Comparison of ENCODE assay signal across 2 cellular contexts in the genomic region with DNA sequence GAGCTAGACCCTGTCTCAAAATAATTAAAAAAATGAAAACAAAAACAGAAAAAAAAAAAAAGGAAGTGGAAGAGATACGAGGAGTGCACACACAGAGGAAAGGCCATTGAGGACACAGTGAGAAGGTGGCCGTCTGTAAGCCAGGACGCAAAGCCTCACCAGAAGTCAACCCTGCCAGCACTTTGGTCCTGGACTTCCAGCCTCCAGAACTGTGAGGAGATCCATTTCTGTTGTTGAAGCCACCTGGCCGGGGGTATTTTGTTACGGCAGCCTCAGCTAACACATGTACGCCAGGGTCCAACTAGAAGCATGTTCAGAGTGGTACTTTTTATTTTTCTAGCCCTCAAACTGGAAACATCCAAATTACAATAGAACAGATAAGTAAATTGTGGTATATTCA.
TF ChIP-seq lines count a peak whose summit lies in the region.

No MANE protein-coding gene starts in this region.

TF ChIP-seq in GM12891, 5 proteins besides CTCF, POLR2A, EP300 and RAD21:
- TF ChIP-seq SPI1 (IDR thresholded peaks at IDR 0.05; ENCODE audit: low read depth, low read length) (peak; percentile 49), TAF1 (IDR thresholded peaks at IDR 0.05; ENCODE audit: low read depth, low read length) (no peak)

TF ChIP-seq in K562, 482 proteins besides CTCF, POLR2A, EP300 and RAD21:
- TF ChIP-seq ZKSCAN3 (CRISPR knock-in tag; IDR thresholded peaks at IDR 0.05) = no peak
- TF ChIP-seq SPI1 (IDR thresholded peaks at IDR 0.05; ENCODE audit: borderline replicate concordance, low read depth, low read length) = peak; percentile 40; the same call in 1 of the 2 replicates
TF ChIP-seq in K562: peak in this region for 1.
